ENCODE assay signal across 3 cellular contexts in genomic region chr1:39504436-39504835, GRCh38. TPM values are rescaled to one million over a fixed set of nuclear protein-coding genes. Genes with fewer than 3 reads are reported as not detected.
"Had no signal": no experiment of that assay in that cellular context is flagged by ENCODE, and none has a peak within 500 bp of the region (broad histone marks: within the 10 kb centered on the region; RNA-seq: fewer than 3 reads in every experiment).

No MANE protein-coding gene starts in this region.

RNA-seq across cellular contexts. Expression of gene BMP8A, which starts 13.0 kb away (rescaled TPM):
- total RNA-seq: stomach, subcutaneous adipose tissue, thoracic aorta had no signal
- polyA plus RNA-seq: stomach had no signal
